ENCODE assay signal across 9 cellular contexts in genomic region chr15:40054056-40054745, GRCh38. TPM values are rescaled to one million over a fixed set of nuclear protein-coding genes. Genes with fewer than 3 reads are reported as not detected.
DNase-seq lines count a peak whose midpoint lies in the region; ATAC-seq and TF ChIP-seq lines count a peak whose summit lies in the region.
"Had no signal": no experiment of that assay in that cellular context is flagged by ENCODE, and none has a peak within 500 bp of the region (broad histone marks: within the 10 kb centered on the region; RNA-seq: fewer than 3 reads in every experiment).

No MANE protein-coding gene starts in this region.

- DNase-seq in GM06990 (ENCODE audit: extremely low read depth, insufficient read length), result peak; percentile 48
- DNase-seq in ecto neural progenitor cell (ENCODE audit: low spot score), result peak; percentile 46
- no peak for DNase-seq in NCI-H446 (lab: John Stamatoyannopoulos, UW)
- no peak for DNase-seq in heart right ventricle
- DNase-seq in prostate gland (ENCODE audit: low spot score), result no peak
- no peak for DNase-seq in activated CD4-positive, CD25-positive, alpha-beta regulatory T cell treated with anti-CD3 and anti-CD28 coated beads, Interleukin-2, amount 50 U/mL, for 72 hours

- ATAC-seq in GM19463 (IDR thresholded peaks at IDR 0.05; ENCODE audit: unreplicated experiment) (peak; percentile 46), HG03442 (IDR thresholded peaks at IDR 0.05; ENCODE audit: unreplicated experiment) (peak; percentile 32), heart right ventricle (no peak)
- ATAC-seq: HCT116 had no signal

- H3K27me3 ChIP-seq in GM06990 (replicated peaks; ENCODE audit: control insufficient read depth, insufficient read depth, low read length) (no peaks in the 10 kb centered on the region), heart right ventricle (no peaks in the 10 kb centered on the region), prostate gland (replicated peaks; ENCODE audit: insufficient read depth) (no peaks in the 10 kb centered on the region)

- intact Hi-C loops in heart right ventricle (cut with DNase I) (loop anchor here in 3 of 10 donors (5.0 to 10.0 kb wide), 3 partner anchors 33 to 53 kb away; partner anchors contain the start of gene BMF (in 2 of the 3)), prostate gland (cut with DNase I) (no loop called here)

- TF ChIP-seq CTCF in GM06990 (IDR thresholded peaks at IDR 0.05; ENCODE audit: insufficient read depth, low read length, poor library complexity, severe bottlenecking), result no peak
- no peak for TF ChIP-seq CTCF in heart right ventricle (IDR thresholded peaks at IDR 0.05)
- TF ChIP-seq CTCF in prostate gland (IDR thresholded peaks at IDR 0.05), result no peak

- H3K4me3 ChIP-seq in GM06990 (replicated peaks; ENCODE audit: low read depth, low read length) (no peak overlapping the region), heart right ventricle (no peak overlapping the region), prostate gland (no peak overlapping the region)

- H3K4me1 ChIP-seq in heart right ventricle (peaks cover 7 to 71% (median 21%) of the 10 kb centered on the region in 9 donors), prostate gland (replicated peaks) (no peaks in the 10 kb centered on the region)

- no peaks in the 10 kb centered on the region for H3K9me3 ChIP-seq in heart right ventricle
- no peaks in the 10 kb centered on the region for H3K9me3 ChIP-seq in prostate gland

- WGBS in heart right ventricle, 2 donors, result 88 to 90% methylated on average over 12 of the region's 12 CpGs
- 90% methylated on average over 12 of the region's 12 CpGs for WGBS in prostate gland

- TF ChIP-seq POLR2A in prostate gland (IDR thresholded peaks at IDR 0.05), result no peak

- H3K27ac ChIP-seq in heart right ventricle, result no peak overlapping the region
- H3K27ac ChIP-seq in prostate gland, result no peak overlapping the region

- H3K36me3 ChIP-seq in GM06990 (ENCODE audit: control insufficient read depth, insufficient read depth, low read length), result no peaks in the 10 kb centered on the region
- peaks cover 0 to 20% (median 0%) of the 10 kb centered on the region in 9 donors for H3K36me3 ChIP-seq in heart right ventricle
- H3K36me3 ChIP-seq in prostate gland, result no peaks in the 10 kb centered on the region

RNA-seq across cellular contexts. Expression of gene SRP14, which starts 15.2 kb away (rescaled TPM):
- total RNA-seq in heart right ventricle, result 100 to 1,000 TPM; 189 to 290 (median 210) TPM
- polyA plus RNA-seq in heart right ventricle, result 100 to 1,000 TPM; 395 to 699 TPM
- total RNA-seq in prostate gland, result 100 to 1,000 TPM; 366 to 428 TPM

RNA-seq across cellular contexts. Expression of gene BMF, which starts 54.5 kb away (rescaled TPM):
- total RNA-seq in heart right ventricle, result 10 to 100 TPM in 1 of 10 donors, 1 to 10 TPM in 8, under 1 TPM in 1; 0.92 to 10.2 (median 3.0) TPM
- 1 to 10 TPM; 2.1 to 4.6 TPM for polyA plus RNA-seq in heart right ventricle
- total RNA-seq in prostate gland, result 10 to 100 TPM in 1 of 2 donors, 1 to 10 TPM in 1; 8.8 to 19.0 TPM

Comparison
In these comparisons a context has a peak if more than half of its experiments do, and no peak if none do; other contexts are left out.
1. DNase-seq: peak in GM06990 (single experiment) and ecto neural progenitor cell (single experiment); none in NCI-H446 (0 of 2), heart right ventricle (0 of 2), prostate gland (single experiment) and activated CD4-positive, CD25-positive, alpha-beta regulatory T cell treated with anti-CD3 and anti-CD28 coated beads, Interleukin-2, amount 50 U/mL, for 72 hours (single experiment).
2. ATAC-seq: peak in GM19463 (single experiment) and HG03442 (single experiment); none in heart right ventricle (0 of 8).